ENCODE assay signal across 17 cellular contexts in the genomic region with DNA sequence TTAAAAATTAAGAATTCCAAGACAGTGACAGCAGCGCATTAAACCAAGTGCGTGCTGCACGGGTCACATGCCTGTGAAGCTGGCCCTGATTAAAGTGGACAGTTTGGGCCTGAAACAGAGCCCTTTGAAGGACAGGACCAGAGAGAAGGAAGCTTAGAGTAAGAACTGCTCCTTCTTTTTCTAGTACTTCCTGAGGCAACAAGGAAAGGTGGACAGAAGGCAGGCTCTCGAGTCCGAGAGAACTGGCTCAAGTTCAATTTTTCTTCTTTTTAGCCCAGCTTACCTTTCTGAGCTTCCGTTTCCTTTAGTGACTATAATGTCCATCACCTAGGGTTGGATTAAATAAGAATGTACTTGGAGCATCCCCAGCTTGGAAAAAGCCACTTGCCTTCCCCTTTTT. TPM values are rescaled to one million over a fixed set of nuclear protein-coding genes. Genes with fewer than 3 reads are reported as not detected.
DNase-seq lines count a peak whose midpoint lies in the region; TF ChIP-seq lines count a peak whose summit lies in the region.
"Had no signal": no experiment of that assay in that cellular context is flagged by ENCODE, and none has a peak within 500 bp of the region (broad histone marks: within the 10 kb centered on the region; RNA-seq: fewer than 3 reads in every experiment).

No MANE protein-coding gene starts in this region.

- no peaks in the 10 kb centered on the region for H3K9me3 ChIP-seq in spleen
- H3K9me3 ChIP-seq in SK-N-SH, result no peaks in the 10 kb centered on the region
- H3K9me3 ChIP-seq: ascending aorta, esophagus muscularis mucosa, SJCRH30 had no signal

- intact Hi-C loops in spleen (cut with DNase I; ENCODE audit: low total_unique reads), result no loop called here

- no peaks in the 10 kb centered on the region for H3K27me3 Mint-ChIP-seq in brain

- H3K4me3 ChIP-seq in spleen (peak overlapping the region in 1 of 8 donors; percentile 43), SK-N-SH (ENCODE audit: low read depth in 2 of 2, low read length in 1 of 2) (no peak overlapping the region)
- H3K4me3 ChIP-seq: SJCRH30 had no signal

- no peaks in the 10 kb centered on the region for H3K9me3 Mint-ChIP-seq in brain
- H3K9me3 Mint-ChIP-seq: T-helper 2 cell treated with Interferon-gamma antibody and Interleukin-4, amounts not matched to agents 5 μg/mL and 100 μg/mL, for 36 hours had no signal

- H3K27ac ChIP-seq in layer of hippocampus (ENCODE audit: low read depth, low read length) (peak overlapping the region; percentile 97), spleen (peak overlapping the region in 5 of 8 donors; percentile 66 to 86 (median 82)), SK-N-SH (ENCODE audit: low read depth in 2 of 2, low read length in 1 of 2) (no peak overlapping the region)
- H3K27ac ChIP-seq: SJCRH30 had no signal

- no peaks in the 10 kb centered on the region for H3K9me2 ChIP-seq in SK-N-SH

- H3K79me2 ChIP-seq in SK-N-SH (ENCODE audit: insufficient read depth), result peaks cover 84% of the 10 kb centered on the region

- CTCF ChIA-PET in SK-N-SH (lab: Yijun Ruan, JAX), result interaction anchor here (1.6 to 2.1 kb wide), 2 partner anchors 9 to 10 kb away, joined by 3 to 5 read pairs; no protein-coding TSS in a partner anchor

- H3K9ac ChIP-seq in SK-N-SH, result no peak overlapping the region

- no peak for TF ChIP-seq RAD21 in SK-N-SH (IDR thresholded peaks at IDR 0.05; ENCODE audit: low read length)

- H3K4me1 ChIP-seq in spleen, result peaks cover 78 to 100% (median 100%) of the 10 kb centered on the region in 6 donors
- H3K4me1 ChIP-seq in SK-N-SH (ENCODE audit: control insufficient read depth in 1 of 2, insufficient read depth in 2 of 2, low read depth in 1 of 2, low read length in 1 of 2), result peaks cover 0 to 25% of the 10 kb centered on the region in 2 experiments; a peak in 2 of 4 replicates
- H3K4me1 ChIP-seq: SJCRH30 had no signal

- DNase-seq in G401 (ENCODE audit: low spot score) (peak; percentile 73), spleen (no peak), NAMALWA (ENCODE audit: low spot score) (no peak), D341Med (ENCODE audit: low spot score) (no peak), SK-N-SH (no peak), islet precursor cell (no peak)
- DNase-seq: activated CD8-positive, alpha-beta memory T cell treated with anti-CD3 and anti-CD28 coated beads, Interleukin-2, amount 50 U/mL, for 48 hours; DMS153; H9; NCI-H146; NCI-H446; SJCRH30 had no signal

- peaks cover 0 to 11% (median 0%) of the 10 kb centered on the region in 6 donors for H3K36me3 ChIP-seq in spleen
- H3K36me3 ChIP-seq in SK-N-SH (replicated peaks in 1 of 2; ENCODE audit: control insufficient read depth in 1 of 2, insufficient read depth in 2 of 2, low read length in 1 of 2), result peaks cover 0 to 6% of the 10 kb centered on the region in 2 experiments
- H3K36me3 ChIP-seq: ascending aorta, esophagus muscularis mucosa had no signal

- peaks cover 78% of the 10 kb centered on the region for H4K20me1 ChIP-seq in SK-N-SH (ENCODE audit: insufficient read depth)

- in situ Hi-C loops in G401 (cut with HindIII; ENCODE audit: low sequenced_read_pairs), result no loop called here

- POLR2A ChIA-PET in SK-N-SH (lab: Yijun Ruan, JAX), result interaction anchor here (0.7 kb wide), 1 partner anchor 82 kb away, joined by 3 read pairs; no protein-coding TSS in a partner anchor

- H2AFZ ChIP-seq in SK-N-SH (ENCODE audit: low read depth), result no peak overlapping the region

- 78 to 88% (median 83%) methylated on average over 6 of the region's 6 CpGs for WGBS in spleen, 5 donors
- WGBS in SK-N-SH (ENCODE audit: low lambda C conversion rate), result 100% methylated on average over 6 of the region's 6 CpGs

- H3K27ac Mint-ChIP-seq in brain, result peak overlapping the region in 4 of 5 experiments; percentile 68 to 97 (median 94)
- H3K27ac Mint-ChIP-seq: T-helper 2 cell treated with Interferon-gamma antibody and Interleukin-4, amounts not matched to agents 5 μg/mL and 100 μg/mL, for 36 hours had no signal

- no peak for TF ChIP-seq CTCF in brain (conservative IDR thresholded peaks at IDR 0.05)
- no peak for TF ChIP-seq CTCF in spleen (IDR thresholded peaks at IDR 0.05 in 8 of 11, conservative IDR thresholded peaks at IDR 0.05 in 3 of 11)
- no peak for TF ChIP-seq CTCF in SK-N-SH (IDR thresholded peaks at IDR 0.05)

- peaks cover 98% of the 10 kb centered on the region for H3K4me1 Mint-ChIP-seq in brain

- H3K27me3 ChIP-seq in layer of hippocampus (ENCODE audit: control insufficient read depth, insufficient read depth, low read length), result no peaks in the 10 kb centered on the region
- no peaks in the 10 kb centered on the region for H3K27me3 ChIP-seq in spleen (replicated peaks in 1 of 7)
- no peaks in the 10 kb centered on the region for H3K27me3 ChIP-seq in SK-N-SH (ENCODE audit: insufficient read depth)
- H3K27me3 ChIP-seq: ascending aorta, esophagus muscularis mucosa, SJCRH30 had no signal

- no peak overlapping the region for H3K4me2 ChIP-seq in SK-N-SH

- no peak for TF ChIP-seq POLR2A in spleen (IDR thresholded peaks at IDR 0.05)

- no peaks in the 10 kb centered on the region for H3F3A ChIP-seq in SK-N-SH (replicated peaks; ENCODE audit: insufficient read depth)

- no peak for TF ChIP-seq EP300 in SK-N-SH (IDR thresholded peaks at IDR 0.05; ENCODE audit: borderline replicate concordance in 1 of 2, low read depth in 1 of 2, low read length in 1 of 2)

- peaks cover 19% of the 10 kb centered on the region for H3K36me3 Mint-ChIP-seq in brain

- no peak overlapping the region for H3K4me3 Mint-ChIP-seq in brain
- H3K4me3 Mint-ChIP-seq: H9 had no signal

TF ChIP-seq in SK-N-SH, 30 proteins besides CTCF, POLR2A, EP300 and RAD21 (continues in another document):
- TF ChIP-seq NFIC (IDR thresholded peaks at IDR 0.05; ENCODE audit: borderline replicate concordance) (no peak), GATA2 (CRISPR knock-in tag; IDR thresholded peaks at IDR 0.05) (no peak), RXRA (IDR thresholded peaks at IDR 0.05; ENCODE audit: borderline replicate concordance, low read depth) (no peak), TAF1 (IDR thresholded peaks at IDR 0.05; ENCODE audit: borderline replicate concordance, low read depth, low read length) (no peak), TCF12 (IDR thresholded peaks at IDR 0.05) (no peak), CHD2 (IDR thresholded peaks at IDR 0.05; ENCODE audit: low read length, partially characterized antibody) (no peak), ELF1 (IDR thresholded peaks at IDR 0.05) (no peak), JUND (IDR thresholded peaks at IDR 0.05) (no peak), POLR2AphosphoS5 (IDR thresholded peaks at IDR 0.05; ENCODE audit: low read depth, low read length) (no peak), MXI1 (IDR thresholded peaks at IDR 0.05; ENCODE audit: low read depth, low read length) (no peak), FOSL2 (IDR thresholded peaks at IDR 0.05; ENCODE audit: borderline replicate concordance, low read depth) (no peak), YY1 (IDR thresholded peaks at IDR 0.05; ENCODE audit: low read depth) (no peak), MEF2A (IDR thresholded peaks at IDR 0.05; ENCODE audit: borderline replicate concordance, low read depth) (no peak), GABPA (IDR thresholded peaks at IDR 0.05; ENCODE audit: low read depth) (no peak), FOXJ3 (CRISPR knock-in tag; IDR thresholded peaks at IDR 0.05) (no peak), SMC3 (IDR thresholded peaks at IDR 0.05; ENCODE audit: low read depth, low read length) (no peak)
- TF ChIP-seq, protein P1, sequence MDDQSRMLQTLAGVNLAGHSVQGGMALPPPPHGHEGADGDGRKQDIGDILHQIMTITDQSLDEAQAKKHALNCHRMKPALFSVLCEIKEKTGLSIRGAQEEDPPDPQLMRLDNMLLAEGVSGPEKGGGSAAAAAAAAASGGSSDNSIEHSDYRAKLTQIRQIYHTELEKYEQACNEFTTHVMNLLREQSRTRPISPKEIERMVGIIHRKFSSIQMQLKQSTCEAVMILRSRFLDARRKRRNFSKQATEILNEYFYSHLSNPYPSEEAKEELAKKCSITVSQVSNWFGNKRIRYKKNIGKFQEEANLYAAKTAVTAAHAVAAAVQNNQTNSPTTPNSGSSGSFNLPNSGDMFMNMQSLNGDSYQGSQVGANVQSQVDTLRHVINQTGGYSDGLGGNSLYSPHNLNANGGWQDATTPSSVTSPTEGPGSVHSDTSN (IDR thresholded peaks at IDR 0.05), result no peak
- TF ChIP-seq, protein P2, sequence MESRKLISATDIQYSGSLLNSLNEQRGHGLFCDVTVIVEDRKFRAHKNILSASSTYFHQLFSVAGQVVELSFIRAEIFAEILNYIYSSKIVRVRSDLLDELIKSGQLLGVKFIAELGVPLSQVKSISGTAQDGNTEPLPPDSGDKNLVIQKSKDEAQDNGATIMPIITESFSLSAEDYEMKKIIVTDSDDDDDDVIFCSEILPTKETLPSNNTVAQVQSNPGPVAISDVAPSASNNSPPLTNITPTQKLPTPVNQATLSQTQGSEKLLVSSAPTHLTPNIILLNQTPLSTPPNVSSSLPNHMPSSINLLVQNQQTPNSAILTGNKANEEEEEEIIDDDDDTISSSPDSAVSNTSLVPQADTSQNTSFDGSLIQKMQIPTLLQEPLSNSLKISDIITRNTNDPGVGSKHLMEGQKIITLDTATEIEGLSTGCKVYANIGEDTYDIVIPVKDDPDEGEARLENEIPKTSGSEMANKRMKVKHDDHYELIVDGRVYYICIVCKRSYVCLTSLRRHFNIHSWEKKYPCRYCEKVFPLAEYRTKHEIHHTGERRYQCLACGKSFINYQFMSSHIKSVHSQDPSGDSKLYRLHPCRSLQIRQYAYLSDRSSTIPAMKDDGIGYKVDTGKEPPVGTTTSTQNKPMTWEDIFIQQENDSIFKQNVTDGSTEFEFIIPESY (IDR thresholded peaks at IDR 0.05; ENCODE audit: borderline replicate concordance, low read depth), result no peak
- TF ChIP-seq, protein P3, sequence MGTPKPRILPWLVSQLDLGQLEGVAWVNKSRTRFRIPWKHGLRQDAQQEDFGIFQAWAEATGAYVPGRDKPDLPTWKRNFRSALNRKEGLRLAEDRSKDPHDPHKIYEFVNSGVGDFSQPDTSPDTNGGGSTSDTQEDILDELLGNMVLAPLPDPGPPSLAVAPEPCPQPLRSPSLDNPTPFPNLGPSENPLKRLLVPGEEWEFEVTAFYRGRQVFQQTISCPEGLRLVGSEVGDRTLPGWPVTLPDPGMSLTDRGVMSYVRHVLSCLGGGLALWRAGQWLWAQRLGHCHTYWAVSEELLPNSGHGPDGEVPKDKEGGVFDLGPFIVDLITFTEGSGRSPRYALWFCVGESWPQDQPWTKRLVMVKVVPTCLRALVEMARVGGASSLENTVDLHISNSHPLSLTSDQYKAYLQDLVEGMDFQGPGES (IDR thresholded peaks at IDR 0.05; ENCODE audit: low read depth, low read length), result no peak

RNA-seq across cellular contexts. Expression of a gene that starts 26.9 kb away (rescaled TPM):
- total RNA-seq in G401 (2014; rRNA removed; shearing (Covaris generic)), result 35.3 and 124 TPM in 2 replicates
- polyA plus RNA-seq in brain (ENCODE audit: insufficient read depth, low read depth, low replicate concordance) (214 TPM), spleen (100 to 1,000 TPM in 1 of 3 donors, 10 to 100 TPM in 2; 58.6 to 110 (median 91.1) TPM), SK-N-SH (2012; rRNA removed) (58.4 and 61.7 TPM in 2 replicates)
- total RNA-seq in spleen, result 100 to 1,000 TPM in 4 of 7 donors, 10 to 100 TPM in 3; 68.4 to 163 (median 129) TPM
- 78.1 and 80.4 TPM in 2 replicates for polyA plus RNA-seq in SK-N-SH (2012; cell fraction: cytosol; rRNA removed)
- polyA plus RNA-seq in SK-N-SH (2012; cell fraction: nucleus; rRNA removed), result 24.1 and 31.7 TPM in 2 replicates

Comparison
In these comparisons a context has a peak if more than half of its experiments do, and no peak if none do; other contexts are left out.
1. H3K27ac ChIP-seq: peak in layer of hippocampus (single experiment) and spleen (5 of 8); none in SK-N-SH (0 of 2).